8 cellular contexts compared by ENCODE assay signal in genomic region chr11:72037554-72038311, GRCh38. TPM values are rescaled to one million over a fixed set of nuclear protein-coding genes. Genes with fewer than 3 reads are reported as not detected.
DNase-seq lines count a peak whose midpoint lies in the region; ATAC-seq and TF ChIP-seq lines count a peak whose summit lies in the region.

No MANE protein-coding gene starts in this region.

- H3K27ac Mint-ChIP-seq in activated naive CD4-positive, alpha-beta T cell treated with anti-CD3 and anti-CD28 coated beads for 36 hours, result no peak overlapping the region

- H3K9me3 Mint-ChIP-seq in activated naive CD4-positive, alpha-beta T cell treated with anti-CD3 and anti-CD28 coated beads for 36 hours, result no peaks in the 10 kb centered on the region

- no peak overlapping the region for H3K4me3 Mint-ChIP-seq in activated naive CD4-positive, alpha-beta T cell treated with anti-CD3 and anti-CD28 coated beads for 36 hours

- no peak for TF ChIP-seq CTCF in AG09309 (IDR thresholded peaks at IDR 0.05; ENCODE audit: control insufficient read depth, insufficient read depth, low read depth, low read length, missing control alignments)
- TF ChIP-seq CTCF in cardiac fibroblast (IDR thresholded peaks at IDR 0.05; ENCODE audit: low read depth, low read length), result no peak
- TF ChIP-seq CTCF in omental fat pad (IDR thresholded peaks at IDR 0.05), result no peak

- no peak for ATAC-seq in omental fat pad (ENCODE audit: low FRiP score)

- no peaks in the 10 kb centered on the region for H3K27me3 Mint-ChIP-seq in activated naive CD4-positive, alpha-beta T cell treated with anti-CD3 and anti-CD28 coated beads for 36 hours (ENCODE audit: low read depth)

- H3K9ac ChIP-seq in mucosa of stomach (ENCODE audit: low read length), result peak overlapping the region; percentile 91

- DNase-seq in AG09309 (ENCODE audit: low read depth) (no peak), NAMALWA (ENCODE audit: low spot score) (peak; percentile 86), cardiac fibroblast (ENCODE audit: low read depth in 2 of 2) (peak; percentile 18 to 26), LoVo (ENCODE audit: low spot score) (no peak), T-helper 1 cell (no peak), omental fat pad (ENCODE audit: low spot score) (no peak)
- DNase-seq in activated naive CD4-positive, alpha-beta T cell treated with anti-CD3 and anti-CD28 coated beads for 36 hours, result no peak

- peaks cover 38% of the 10 kb centered on the region for H3K4me1 ChIP-seq in mucosa of stomach (ENCODE audit: control insufficient read depth, insufficient read depth, low read length)

- H3K4me3 ChIP-seq in AG09309 (ENCODE audit: control insufficient read depth, low read depth, low read length) (peak overlapping the region; percentile 70; the same call in 1 of the 2 replicates), cardiac fibroblast (replicated peaks in 1 of 2; ENCODE audit: low read depth in 2 of 2, low read length in 2 of 2) (peak overlapping the region; percentile 66 to 68), mucosa of stomach (ENCODE audit: low read length) (no peak overlapping the region)

- H3K4me1 Mint-ChIP-seq in activated naive CD4-positive, alpha-beta T cell treated with anti-CD3 and anti-CD28 coated beads for 36 hours (ENCODE audit: low read depth), result peaks cover 39% of the 10 kb centered on the region

- no peaks in the 10 kb centered on the region for H3K27me3 ChIP-seq in mucosa of stomach (ENCODE audit: control insufficient read depth, insufficient read depth, low read length)

- H3K36me3 Mint-ChIP-seq in activated naive CD4-positive, alpha-beta T cell treated with anti-CD3 and anti-CD28 coated beads for 36 hours (ENCODE audit: low read depth), result peaks cover 26% of the 10 kb centered on the region

- H3K9me3 ChIP-seq in mucosa of stomach (ENCODE audit: control insufficient read depth, low read length), result no peaks in the 10 kb centered on the region

- intact Hi-C loops in activated naive CD4-positive, alpha-beta T cell treated with anti-CD3 and anti-CD28 coated beads for 36 hours (cut with micrococcal nuclease), result no loop called here

- no peaks in the 10 kb centered on the region for H3K36me3 ChIP-seq in mucosa of stomach (ENCODE audit: control insufficient read depth, insufficient read depth, low read length)

- CTCF ChIA-PET in activated naive CD4-positive, alpha-beta T cell treated with anti-CD3 and anti-CD28 coated beads for 36 hours (lab: Charles Lee), result interaction anchor here (1.1 to 4.2 kb wide), 5 partner anchors 13 to 596 kb away, joined by 3 to 44 read pairs (median 8); no protein-coding TSS in a partner anchor

RNA-seq across cellular contexts. Expression of gene IL18BP, which starts 39.0 kb away (rescaled TPM):
- 1 to 10 TPM; 4.1 to 5.4 TPM for total RNA-seq in activated naive CD4-positive, alpha-beta T cell treated with anti-CD3 and anti-CD28 coated beads for 36 hours
- 10 to 100 TPM in 2 of 4 donors, 1 to 10 TPM in 2; 4.1 to 16.7 (median 10.8) TPM for total RNA-seq in omental fat pad

RNA-seq across cellular contexts. Expression of gene NUMA1, which starts 42.6 kb away (rescaled TPM):
- 100 to 1,000 TPM; 189 to 194 TPM for total RNA-seq in activated naive CD4-positive, alpha-beta T cell treated with anti-CD3 and anti-CD28 coated beads for 36 hours
- total RNA-seq in omental fat pad, result 100 to 1,000 TPM; 113 to 270 (median 159) TPM

RNA-seq across cellular contexts. Expression of gene LRRC51, which starts 42.9 kb away (rescaled TPM):
- total RNA-seq in activated naive CD4-positive, alpha-beta T cell treated with anti-CD3 and anti-CD28 coated beads for 36 hours, result 1 to 10 TPM; 6.8 to 8.3 TPM
- total RNA-seq in omental fat pad, result 1 to 10 TPM; 4.0 to 10.0 (median 5.4) TPM

Comparison
In these comparisons a context has a peak if more than half of its experiments do, and no peak if none do; other contexts are left out.
1. DNase-seq: peak in NAMALWA (single experiment) and cardiac fibroblast (2 of 2); none in AG09309 (single experiment), LoVo (single experiment), activated naive CD4-positive, alpha-beta T cell treated with anti-CD3 and anti-CD28 coated beads for 36 hours (single experiment), T-helper 1 cell (0 of 5) and omental fat pad (single experiment).